Comparison of ENCODE assay signal across 11 cellular contexts in the genomic region with DNA sequence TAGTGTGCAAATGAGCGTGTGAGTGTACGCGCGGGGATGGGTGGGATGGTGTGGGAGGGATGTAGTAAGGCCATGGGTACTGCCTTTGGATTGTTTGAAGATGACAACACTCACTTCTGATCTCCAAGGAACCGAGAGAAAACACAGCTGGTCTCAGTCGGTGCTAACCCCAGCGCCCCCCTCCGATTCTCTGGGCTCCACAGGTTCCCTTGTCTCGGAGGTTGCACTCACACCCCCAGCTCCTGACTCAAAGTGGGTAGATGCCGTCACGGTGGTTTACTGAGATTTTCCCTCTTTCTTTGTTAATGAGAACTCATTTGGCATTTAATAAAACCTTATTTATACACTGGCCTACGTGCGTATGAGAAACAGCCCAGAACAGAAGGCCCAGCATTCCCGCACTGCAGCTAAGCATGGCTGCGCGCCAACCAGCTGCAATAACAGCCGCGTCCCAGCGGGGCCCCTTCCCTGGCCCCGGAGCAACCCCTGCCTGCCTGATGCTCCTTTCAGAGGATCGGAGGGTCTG. TPM values are rescaled to one million over a fixed set of nuclear protein-coding genes. Genes with fewer than 3 reads are reported as not detected.
DNase-seq lines count a peak whose midpoint lies in the region; ATAC-seq, FAIRE-seq and TF ChIP-seq lines count a peak whose summit lies in the region.
"Had no signal": no experiment of that assay in that cellular context is flagged by ENCODE, and none has a peak within 500 bp of the region (broad histone marks: within the 10 kb centered on the region; RNA-seq: fewer than 3 reads in every experiment).

No MANE protein-coding gene starts in this region.

- intact Hi-C loops in psoas muscle (cut with DNase I), result no loop called here

- peaks cover 52% of the 10 kb centered on the region for H3K4me1 Mint-ChIP-seq in astrocyte (ENCODE audit: low read depth, unreplicated experiment)

- peaks cover 0 to 82% (median 0%) of the 10 kb centered on the region in 11 experiments; a peak in 10 of 22 replicates for H3K27me3 ChIP-seq in BLaER1 treated with 17β-estradiol and CSF1 and Interleukin-3, amounts not matched to agents 10 nM and 100 nM
- H3K27me3 ChIP-seq in astrocyte (ENCODE audit: insufficient read depth, low read length) (no peaks in the 10 kb centered on the region), psoas muscle (ENCODE audit: insufficient read depth in 3 of 3, low read length in 2 of 3) (peaks cover 0 to 1% (median 0%) of the 10 kb centered on the region in 3 donors)

- no peaks in the 10 kb centered on the region for H3K36me3 Mint-ChIP-seq in astrocyte (ENCODE audit: low read depth, unreplicated experiment)

- peak overlapping the region; percentile 81 to 98 (median 94) for H3K4me2 ChIP-seq in BLaER1 treated with 17β-estradiol and CSF1 and Interleukin-3, amounts not matched to agents 10 nM and 100 nM
- H3K4me2 ChIP-seq in astrocyte (ENCODE audit: low read length), result peak overlapping the region; percentile 77

- H3K4me3 Mint-ChIP-seq in astrocyte (ENCODE audit: unreplicated experiment), result no peak overlapping the region

- DNase-seq in astrocyte (ENCODE audit: low read depth) (peak; percentile 94), hepatic stellate cell (ENCODE audit: low spot score) (peak; percentile 85), psoas muscle (peak; percentile 82 to 91), NCI-H2029 treated with DMSO at 0.1 percent for 48 hours (lab: John Stamatoyannopoulos, UW) (no peak), D341Med (ENCODE audit: low spot score) (no peak), NAMALWA (ENCODE audit: low spot score) (no peak)
- DNase-seq: NCI-H748 treated with DMSO at 0.1 percent for 48 hours had no signal

- H3K4me1 ChIP-seq in BLaER1 treated with 17β-estradiol and CSF1 and Interleukin-3, amounts not matched to agents 10 nM and 100 nM, result peaks cover 60 to 96% (median 78%) of the 10 kb centered on the region in 10 experiments
- H3K4me1 ChIP-seq in astrocyte (ENCODE audit: insufficient read depth, low read length) (peaks cover 55% of the 10 kb centered on the region), psoas muscle (peaks cover 38% of the 10 kb centered on the region)
- H3K4me1 ChIP-seq: HAP-1 had no signal

- peak; percentile 17 for FAIRE-seq in astrocyte (lab: Jason Lieb, UNC)

- peak overlapping the region in 10 of 11 experiments; percentile 75 to 93 (median 88); a peak in 17 of 22 replicates for H3K27ac ChIP-seq in BLaER1 treated with 17β-estradiol and CSF1 and Interleukin-3, amounts not matched to agents 10 nM and 100 nM
- H3K27ac ChIP-seq in astrocyte (ENCODE audit: low read depth, low read length) (peak overlapping the region; percentile 97), psoas muscle (peak overlapping the region; percentile 68)

- H3K9ac ChIP-seq in BLaER1 treated with 17β-estradiol and CSF1 and Interleukin-3, amounts not matched to agents 10 nM and 100 nM, result peak overlapping the region in 7 of 11 experiments; percentile 61 to 82 (median 74); a peak in 12 of 22 replicates
- peak overlapping the region; percentile 84 for H3K9ac ChIP-seq in astrocyte (ENCODE audit: low read length)

- H3K27me3 Mint-ChIP-seq in astrocyte (ENCODE audit: low read depth, unreplicated experiment), result peaks cover 1% of the 10 kb centered on the region

- H3K9me3 Mint-ChIP-seq in astrocyte (ENCODE audit: unreplicated experiment), result no peaks in the 10 kb centered on the region
- H3K9me3 Mint-ChIP-seq: activated T-helper 2 cell treated with anti-CD3 and anti-CD28 coated beads, Interferon-gamma antibody, Interleukin-2, Interleukin-4, amounts not matched to agents 10 μg/mL and 5 μg/mL and 100 μg/mL, durations not matched to agents 14 hours and 24 hours and 36 hours had no signal

- ATAC-seq in psoas muscle, result peak; percentile 61 to 80 (median 70)
- no peak for ATAC-seq in GM18858 (IDR thresholded peaks at IDR 0.05; ENCODE audit: unreplicated experiment)

- no peaks in the 10 kb centered on the region for H3K79me2 ChIP-seq in astrocyte (ENCODE audit: insufficient read depth, low read length)

- no peak overlapping the region for H3K27ac Mint-ChIP-seq in astrocyte (ENCODE audit: unreplicated experiment)
- H3K27ac Mint-ChIP-seq: activated T-helper 2 cell treated with anti-CD3 and anti-CD28 coated beads, Interferon-gamma antibody, Interleukin-2, Interleukin-4, amounts not matched to agents 10 μg/mL and 5 μg/mL and 100 μg/mL, durations not matched to agents 14 hours and 24 hours and 36 hours had no signal

- TF ChIP-seq CTCF in astrocyte (IDR thresholded peaks at IDR 0.05; ENCODE audit: insufficient read depth, low read depth, low read length), result no peak
- no peak for TF ChIP-seq CTCF in psoas muscle (IDR thresholded peaks at IDR 0.05)

- H3K9me3 ChIP-seq in BLaER1 treated with 17β-estradiol and CSF1 and Interleukin-3, amounts not matched to agents 10 nM and 100 nM (replicated peaks in 1 of 11), result no peaks in the 10 kb centered on the region
- H3K9me3 ChIP-seq in astrocyte (ENCODE audit: insufficient read depth, low read depth, low read length) (no peaks in the 10 kb centered on the region), psoas muscle (no peaks in the 10 kb centered on the region)
- H3K9me3 ChIP-seq: HAP-1 had no signal

- H3K36me3 ChIP-seq in BLaER1 treated with 17β-estradiol and CSF1 and Interleukin-3, amounts not matched to agents 10 nM and 100 nM, result no peaks in the 10 kb centered on the region
- H3K36me3 ChIP-seq in astrocyte (ENCODE audit: insufficient read depth, low read length), result no peaks in the 10 kb centered on the region
- H3K36me3 ChIP-seq in psoas muscle (ENCODE audit: insufficient read depth in 1 of 2, low read depth in 1 of 2), result no peaks in the 10 kb centered on the region
- H3K36me3 ChIP-seq: HAP-1 had no signal

- H2AFZ ChIP-seq in astrocyte (ENCODE audit: low read depth, low read length), result no peak overlapping the region

- peaks cover 0 to 46% (median 0%) of the 10 kb centered on the region in 11 experiments; a peak in 3 of 22 replicates for H4K20me1 ChIP-seq in BLaER1 treated with 17β-estradiol and CSF1 and Interleukin-3, amounts not matched to agents 10 nM and 100 nM
- H4K20me1 ChIP-seq in astrocyte (ENCODE audit: insufficient read depth, low read length), result no peaks in the 10 kb centered on the region

- WGBS in psoas muscle, 3 donors, result 24 to 39% (median 25%) methylated on average over 21 of the region's 21 CpGs

- peak overlapping the region; percentile 23 to 55 (median 38); a peak in 12 of 20 replicates for H3K4me3 ChIP-seq in BLaER1 treated with 17β-estradiol and CSF1 and Interleukin-3, amounts not matched to agents 10 nM and 100 nM
- H3K4me3 ChIP-seq in astrocyte (ENCODE audit: insufficient read depth, low read depth, low read length) (peak overlapping the region; percentile 29), psoas muscle (peak overlapping the region; percentile 19)
- H3K4me3 ChIP-seq: HAP-1 had no signal

RNA-seq across cellular contexts. Expression of gene ABCA4, which starts 25.8 kb away (rescaled TPM):
- 0.14 and 0.20 TPM in 2 replicates for total RNA-seq in astrocyte
- total RNA-seq in psoas muscle, result under 1 TPM in 3 of 4 donors, not detected in 1; 0.09 to 0.32 (median 0.23) TPM
- polyA plus RNA-seq in psoas muscle, result under 1 TPM in 2 of 3 donors, not detected in 1; 0.03 to 0.04 TPM
- total RNA-seq: activated T-helper 2 cell treated with anti-CD3 and anti-CD28 coated beads, Interferon-gamma antibody, Interleukin-2, Interleukin-4, amounts not matched to agents 10 μg/mL and 5 μg/mL and 100 μg/mL, durations not matched to agents 14 hours and 24 hours and 36 hours had no signal

Comparison
In these comparisons a context has a peak if more than half of its experiments do, and no peak if none do; other contexts are left out.
1. DNase-seq: peak in astrocyte (single experiment), hepatic stellate cell (single experiment) and psoas muscle (2 of 2); none in NCI-H2029 treated with DMSO at 0.1 percent for 48 hours (single experiment), D341Med (single experiment) and NAMALWA (single experiment).
2. Peak in every context shown above with its lines, with median percentiles within 50 percentile points of each other: H3K27ac ChIP-seq and H3K4me3 ChIP-seq.